ENCODE assay signal across 1 cellular context in the genomic region with DNA sequence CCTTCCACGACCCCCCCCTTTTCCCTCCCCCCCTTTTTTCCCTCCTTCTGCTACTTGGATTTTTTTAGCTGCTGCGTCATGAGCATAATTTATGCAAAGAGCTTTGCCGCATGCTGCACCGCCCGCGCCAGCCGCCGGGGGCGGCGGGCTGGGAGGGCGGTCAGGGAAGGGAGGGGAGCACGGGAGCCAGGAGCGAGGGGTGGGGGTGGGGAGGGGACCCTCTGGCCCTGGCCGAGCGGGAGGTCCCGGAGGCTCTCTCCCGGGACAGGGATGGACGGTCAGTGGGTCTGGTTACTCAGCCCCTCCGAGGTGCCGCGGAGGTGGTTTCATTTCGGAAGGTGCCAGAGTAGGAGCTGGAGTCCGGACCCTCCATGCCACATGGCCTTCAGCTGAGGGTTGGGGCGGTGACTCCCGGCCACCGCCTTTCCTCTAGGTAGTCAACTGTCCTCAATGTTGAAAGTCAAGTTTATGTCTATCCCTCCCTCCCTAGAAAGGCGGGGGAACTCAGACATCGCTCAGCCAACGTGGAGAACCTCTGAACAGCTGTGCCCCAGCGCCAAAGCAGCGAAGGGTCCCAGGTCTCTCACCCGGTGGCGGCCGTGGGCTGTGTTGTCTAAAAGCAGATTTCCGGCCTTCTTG.
A peak's percentile ranks its signal among the peaks of the same experiment; 100 is the strongest.
TF ChIP-seq lines count a peak whose summit lies in the region.

Gene POU6F1 (minus strand): TSS at position 95 of the 639 bp plus-strand sequence. CDS start 11,226 bp downstream, outside the sequence.

TF ChIP-seq in GM12878, 131 proteins besides CTCF, POLR2A, EP300 and RAD21 (continued from another document):
- TF ChIP-seq, protein P1, sequence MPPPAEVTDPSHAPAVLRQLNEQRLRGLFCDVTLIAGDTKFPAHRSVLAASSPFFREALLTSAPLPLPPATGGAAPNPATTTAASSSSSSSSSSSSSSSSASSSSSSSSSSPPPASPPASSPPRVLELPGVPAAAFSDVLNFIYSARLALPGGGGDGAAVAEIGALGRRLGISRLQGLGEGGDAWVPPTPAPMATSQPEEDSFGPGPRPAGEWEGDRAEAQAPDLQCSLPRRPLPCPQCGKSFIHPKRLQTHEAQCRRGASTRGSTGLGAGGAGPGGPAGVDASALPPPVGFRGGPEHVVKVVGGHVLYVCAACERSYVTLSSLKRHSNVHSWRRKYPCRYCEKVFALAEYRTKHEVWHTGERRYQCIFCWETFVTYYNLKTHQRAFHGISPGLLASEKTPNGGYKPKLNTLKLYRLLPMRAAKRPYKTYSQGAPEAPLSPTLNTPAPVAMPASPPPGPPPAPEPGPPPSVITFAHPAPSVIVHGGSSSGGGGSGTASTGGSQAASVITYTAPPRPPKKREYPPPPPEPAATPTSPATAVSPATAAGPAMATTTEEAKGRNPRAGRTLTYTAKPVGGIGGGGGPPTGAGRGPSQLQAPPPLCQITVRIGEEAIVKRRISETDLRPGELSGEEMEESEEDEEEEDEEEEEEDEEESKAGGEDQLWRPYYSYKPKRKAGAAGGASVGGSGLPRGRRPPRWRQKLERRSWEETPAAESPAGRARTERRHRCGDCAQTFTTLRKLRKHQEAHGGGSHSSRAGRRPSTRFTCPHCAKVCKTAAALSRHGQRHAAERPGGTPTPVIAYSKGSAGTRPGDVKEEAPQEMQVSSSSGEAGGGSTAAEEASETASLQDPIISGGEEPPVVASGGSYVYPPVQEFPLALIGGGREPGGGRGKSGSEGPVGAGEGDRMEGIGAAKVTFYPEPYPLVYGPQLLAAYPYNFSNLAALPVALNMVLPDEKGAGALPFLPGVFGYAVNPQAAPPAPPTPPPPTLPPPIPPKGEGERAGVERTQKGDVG (CRISPR knock-in tag; IDR thresholded peaks at IDR 0.05): no peak
- TF ChIP-seq MYC (IDR thresholded peaks at IDR 0.05; ENCODE audit: insufficient read depth, insufficient read length, insufficient replicate concordance, low read length, severe bottlenecking): no peak
- no peak for TF ChIP-seq HDGF (IDR thresholded peaks at IDR 0.05)
- TF ChIP-seq NFYA (IDR thresholded peaks at IDR 0.05; ENCODE audit: borderline replicate concordance, low read depth, low read length): no peak
- no peak for TF ChIP-seq RELB (IDR thresholded peaks at IDR 0.05; ENCODE audit: low read depth)
- TF ChIP-seq IKZF2 (IDR thresholded peaks at IDR 0.05): peak; percentile 24 to 33; a peak in 2 of 4 replicates
- TF ChIP-seq PAX8 (IDR thresholded peaks at IDR 0.05): no peak
- no peak for TF ChIP-seq SREBF2 (IDR thresholded peaks at IDR 0.05; ENCODE audit: low read length)
- TF ChIP-seq IRF5 (IDR thresholded peaks at IDR 0.05; ENCODE audit: borderline replicate concordance): no peak
- TF ChIP-seq SIX5 (IDR thresholded peaks at IDR 0.05; ENCODE audit: low read depth, low read length, severe bottlenecking): no peak
- 0 out of 2 replicates have a peak, but pooled peaks have one; percentile 27 for TF ChIP-seq MEF2A (IDR thresholded peaks at IDR 0.05; ENCODE audit: insufficient read depth, low read depth, low read length)
- no peak for TF ChIP-seq ASH2L (IDR thresholded peaks at IDR 0.05; ENCODE audit: borderline replicate concordance, low read depth)
- TF ChIP-seq SMC3 (IDR thresholded peaks at IDR 0.05; ENCODE audit: borderline replicate concordance, low read length): no peak
